In genomic region chr2:15809504-15809903, GRCh38 we compare ENCODE assay signal across 15 cellular contexts.
DNase-seq lines count a peak whose midpoint lies in the region; ATAC-seq and TF ChIP-seq lines count a peak whose summit lies in the region.
"Had no signal": no experiment of that assay in that cellular context is flagged by ENCODE, and none has a peak within 500 bp of the region (broad histone marks: within the 10 kb centered on the region; RNA-seq: fewer than 3 reads in every experiment).

No MANE protein-coding gene starts in this region.

- H3K79me2 ChIP-seq in osteoblast (ENCODE audit: insufficient read depth, low read length), result no peaks in the 10 kb centered on the region

- H3K4me2 ChIP-seq in osteoblast (ENCODE audit: insufficient read depth, low read length), result no peak overlapping the region

- H3K27ac ChIP-seq in cardiac muscle cell, result peak overlapping the region; percentile 68
- H3K27ac ChIP-seq in heart right ventricle, result no peak overlapping the region
- no peak overlapping the region for H3K27ac ChIP-seq in osteoblast (ENCODE audit: low read depth, low read length)
- H3K27ac ChIP-seq: 22Rv1 had no signal

- TF ChIP-seq CTCF in cardiac muscle cell (IDR thresholded peaks at IDR 0.05; ENCODE audit: low read depth, low read length), result no peak
- TF ChIP-seq CTCF in heart right ventricle (IDR thresholded peaks at IDR 0.05), result no peak
- TF ChIP-seq CTCF in WTC11 (IDR thresholded peaks at IDR 0.05), result no peak
- TF ChIP-seq CTCF in mesothelial cell of epicardium (IDR thresholded peaks at IDR 0.05; ENCODE audit: unreplicated experiment), result no peak
- no peak for TF ChIP-seq CTCF in osteoblast (IDR thresholded peaks at IDR 0.05; ENCODE audit: extremely low read depth, low read depth, low read length)

- CTCF ChIA-PET in WTC11 (lab: Charles Lee), result interaction anchor here (1.0 to 2.5 kb wide), 6 partner anchors 13 to 472 kb away, joined by 3 to 10 read pairs (median 4); no protein-coding TSS in a partner anchor

- no peak overlapping the region for H3K4me3 ChIP-seq in cardiac muscle cell
- H3K4me3 ChIP-seq in heart right ventricle, result no peak overlapping the region
- no peak overlapping the region for H3K4me3 ChIP-seq in osteoblast (ENCODE audit: insufficient read depth, low read length)
- H3K4me3 ChIP-seq: BLaER1 had no signal

- no peak for ATAC-seq in heart right ventricle
- no peak; the same call in 1 of the 2 replicates for ATAC-seq in WTC11
- ATAC-seq in GM21619 (IDR thresholded peaks at IDR 0.05; ENCODE audit: unreplicated experiment), result no peak
- no peak for ATAC-seq in HG03460 (IDR thresholded peaks at IDR 0.05; ENCODE audit: unreplicated experiment)

- peaks cover 62% of the 10 kb centered on the region for H3K4me1 Mint-ChIP-seq in WTC11
- peaks cover 62% of the 10 kb centered on the region for H3K4me1 Mint-ChIP-seq in mesothelial cell of epicardium

- H3K9me3 Mint-ChIP-seq in WTC11 (peaks cover 9% of the 10 kb centered on the region), mesothelial cell of epicardium (peaks cover 3% of the 10 kb centered on the region)

- no peak overlapping the region for H2AFZ ChIP-seq in osteoblast (ENCODE audit: low read length)

- H4K20me1 ChIP-seq in osteoblast (ENCODE audit: insufficient read depth, low read length), result no peaks in the 10 kb centered on the region
- H4K20me1 ChIP-seq: BLaER1 had no signal

- H3K36me3 Mint-ChIP-seq in WTC11 (no peaks in the 10 kb centered on the region), mesothelial cell of epicardium (no peaks in the 10 kb centered on the region)

- peak overlapping the region; percentile 57; the same call in 1 of the 2 replicates for H3K27ac Mint-ChIP-seq in WTC11
- peak overlapping the region; percentile 95 for H3K27ac Mint-ChIP-seq in mesothelial cell of epicardium

- DNase-seq in cardiac muscle cell (ENCODE audit: low read depth in 1 of 2, low spot score in 1 of 2) (no peak), heart right ventricle (no peak), WTC11 (ENCODE audit: low spot score) (no peak), mesothelial cell of epicardium (ENCODE audit: low spot score in 2 of 2, unreplicated experiment in 2 of 2) (no peak), osteoblast (ENCODE audit: insufficient read length, low spot score, missing footprints) (no peak)
- no peak for DNase-seq in stimulated activated CD4-positive, alpha-beta T cell treated with anti-CD3 and anti-CD28 coated beads, Interleukin-4, amount 100 ng/mL, for 1 hour
- DNase-seq: DMS153, EL, NCI-H187 treated with DMSO at 0.1 percent for 48 hours, NCI-H2171 treated with DMSO at 0.1 percent for 48 hours, RPMI8226 had no signal

- WGBS in heart right ventricle, 2 donors, result 64 to 79% methylated on average over 10 of the region's 10 CpGs

- H3K4me3 Mint-ChIP-seq in WTC11 (no peak overlapping the region), mesothelial cell of epicardium (no peak overlapping the region)

- intact Hi-C loops in heart right ventricle (cut with DNase I), result loop anchor here in 1 of 10 donors (10.0 kb wide), 1 partner anchor 105 kb away; no protein-coding TSS in a partner anchor

- POLR2A ChIA-PET in WTC11 (lab: Charles Lee), result interaction anchor here (1.8 kb wide), 1 partner anchor 130 kb away, joined by 4 read pairs; no protein-coding TSS in a partner anchor

- peaks cover 15% of the 10 kb centered on the region for H3K27me3 Mint-ChIP-seq in WTC11 (ENCODE audit: low read depth)
- no peaks in the 10 kb centered on the region for H3K27me3 Mint-ChIP-seq in mesothelial cell of epicardium (ENCODE audit: low read depth)

- H3K4me1 ChIP-seq in cardiac muscle cell (ENCODE audit: low read depth) (peaks cover 36% of the 10 kb centered on the region), heart right ventricle (peaks cover 0 to 14% (median 0%) of the 10 kb centered on the region in 9 donors), osteoblast (ENCODE audit: insufficient read depth, low read length) (no peaks in the 10 kb centered on the region)

- no peaks in the 10 kb centered on the region for H3K36me3 ChIP-seq in cardiac muscle cell
- H3K36me3 ChIP-seq in heart right ventricle, result no peaks in the 10 kb centered on the region
- H3K36me3 ChIP-seq in osteoblast (ENCODE audit: insufficient read depth, low read length), result no peaks in the 10 kb centered on the region
- H3K36me3 ChIP-seq: BLaER1 had no signal

- H3K9me3 ChIP-seq in cardiac muscle cell (ENCODE audit: low read depth) (no peaks in the 10 kb centered on the region), heart right ventricle (no peaks in the 10 kb centered on the region), osteoblast (ENCODE audit: low read depth, low read length) (no peaks in the 10 kb centered on the region)
- H3K9me3 ChIP-seq: BLaER1 had no signal

- no peaks in the 10 kb centered on the region for H3K27me3 ChIP-seq in cardiac muscle cell
- H3K27me3 ChIP-seq in heart right ventricle, result no peaks in the 10 kb centered on the region
- no peaks in the 10 kb centered on the region for H3K27me3 ChIP-seq in osteoblast (ENCODE audit: insufficient read depth, low read length)
- H3K27me3 ChIP-seq: BLaER1 had no signal

TF ChIP-seq in WTC11, 78 proteins besides CTCF, POLR2A, EP300 and RAD21:
- peak; percentile 44; the same call in 1 of the 2 replicates for TF ChIP-seq ZNF423 (CRISPR knock-in tag; IDR thresholded peaks at IDR 0.05)
- no peak for TF ChIP-seq IRF2 (CRISPR knock-in tag; IDR thresholded peaks at IDR 0.05; ENCODE audit: borderline replicate concordance, low read depth)
